Comparison of ENCODE assay signal across 2 cellular contexts in the genomic region with DNA sequence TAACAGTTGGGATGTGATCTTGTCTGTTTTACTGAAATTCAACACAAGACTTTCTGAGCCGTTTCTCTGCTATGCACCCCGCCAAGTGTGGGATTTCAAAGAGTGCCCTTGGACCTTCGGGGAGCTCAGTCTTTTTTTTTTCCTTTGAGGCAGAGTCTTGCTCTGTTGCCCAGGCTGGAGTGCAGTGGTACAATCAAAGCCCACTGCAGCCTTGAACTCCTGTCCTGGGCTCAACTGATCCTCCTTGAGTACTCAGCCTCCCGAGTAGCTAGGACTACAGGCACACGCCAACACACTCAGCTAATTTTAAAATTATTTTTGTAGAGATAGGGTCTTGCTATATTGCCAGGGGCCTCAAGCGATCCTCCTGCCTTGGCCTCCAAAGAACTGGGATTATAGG.
TF ChIP-seq lines count a peak whose summit lies in the region.

No MANE protein-coding gene starts in this region.

TF ChIP-seq in A549, 52 proteins besides CTCF, POLR2A, EP300 and RAD21 (continued from another document):
- TF ChIP-seq ATOH8 (CRISPR knock-in tag; IDR thresholded peaks at IDR 0.05; ENCODE audit: low read depth), result no peak
- no peak for TF ChIP-seq RFX5 (IDR thresholded peaks at IDR 0.05)
- TF ChIP-seq RCOR1 (IDR thresholded peaks at IDR 0.05; ENCODE audit: low read depth, low read length), result no peak
- no peak for TF ChIP-seq REST (IDR thresholded peaks at IDR 0.05)
- TF ChIP-seq, protein P1, sequence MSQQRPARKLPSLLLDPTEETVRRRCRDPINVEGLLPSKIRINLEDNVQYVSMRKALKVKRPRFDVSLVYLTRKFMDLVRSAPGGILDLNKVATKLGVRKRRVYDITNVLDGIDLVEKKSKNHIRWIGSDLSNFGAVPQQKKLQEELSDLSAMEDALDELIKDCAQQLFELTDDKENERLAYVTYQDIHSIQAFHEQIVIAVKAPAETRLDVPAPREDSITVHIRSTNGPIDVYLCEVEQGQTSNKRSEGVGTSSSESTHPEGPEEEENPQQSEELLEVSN (IDR thresholded peaks at IDR 0.05; ENCODE audit: borderline replicate concordance, low read depth), result no peak
- no peak for TF ChIP-seq USF2 (IDR thresholded peaks at IDR 0.05)
- no peak for TF ChIP-seq HOXB13 (CRISPR knock-in tag; IDR thresholded peaks at IDR 0.05; ENCODE audit: low read depth)
- no peak for TF ChIP-seq CBX2 (IDR thresholded peaks at IDR 0.05; ENCODE audit: borderline replicate concordance, low read depth)
- TF ChIP-seq EHF (CRISPR knock-in tag; IDR thresholded peaks at IDR 0.05), result no peak
- TF ChIP-seq BCL3 (IDR thresholded peaks at IDR 0.05), result no peak
- TF ChIP-seq ZC3H11A (IDR thresholded peaks at IDR 0.05), result no peak
- TF ChIP-seq HMGXB4 (CRISPR knock-in tag; IDR thresholded peaks at IDR 0.05; ENCODE audit: borderline replicate concordance), result no peak
- TF ChIP-seq ELK1 (IDR thresholded peaks at IDR 0.05; ENCODE audit: low read depth, low read length), result no peak
- TF ChIP-seq TFCP2L1 (CRISPR knock-in tag; IDR thresholded peaks at IDR 0.05), result no peak
- no peak for TF ChIP-seq KDM5A (IDR thresholded peaks at IDR 0.05)

TF ChIP-seq in GM23338, 12 proteins besides CTCF, POLR2A, EP300 and RAD21 (continued from another document):
- no peak for TF ChIP-seq ZNF462 (CRISPR knock-in tag; IDR thresholded peaks at IDR 0.05)
- TF ChIP-seq ETS1 (IDR thresholded peaks at IDR 0.05), result no peak
- no peak for TF ChIP-seq NANOG (IDR thresholded peaks at IDR 0.05; ENCODE audit: borderline replicate concordance)
- TF ChIP-seq REST (IDR thresholded peaks at IDR 0.05; ENCODE audit: unreplicated experiment), result no peak
- TF ChIP-seq EZH2phosphoT487 (IDR thresholded peaks at IDR 0.05; ENCODE audit: unreplicated experiment), result no peak
- no peak for TF ChIP-seq CREB1 (CRISPR knock-in tag; IDR thresholded peaks at IDR 0.05; ENCODE audit: low read depth)
